ENCODE assay signal across 23 cellular contexts in genomic region chr14:73392329-73393257, GRCh38.
DNase-seq lines count a peak whose midpoint lies in the region; ATAC-seq, FAIRE-seq and TF ChIP-seq lines count a peak whose summit lies in the region.
"Had no signal": no experiment of that assay in that cellular context is flagged by ENCODE, and none has a peak within 500 bp of the region (broad histone marks: within the 10 kb centered on the region; RNA-seq: fewer than 3 reads in every experiment).

No MANE protein-coding gene starts in this region.

- no peak overlapping the region for H3K4me3 Mint-ChIP-seq in activated naive CD4-positive, alpha-beta T cell treated with anti-CD3 and anti-CD28 coated beads for 36 hours
- H3K4me3 Mint-ChIP-seq: activated naive CD8-positive, alpha-beta T cell treated with anti-CD3 and anti-CD28 coated beads, Interleukin-2, amount 10 ng/mL, durations not matched to agents 7 days and 5 days had no signal

- FAIRE-seq in small intestine (lab: Jason Lieb, UNC) = no peak
- FAIRE-seq: D721Med, H1, RCC 7860 had no signal

- peak overlapping the region; percentile 25 for H3K27ac Mint-ChIP-seq in activated naive CD4-positive, alpha-beta T cell treated with anti-CD3 and anti-CD28 coated beads for 36 hours
- H3K27ac Mint-ChIP-seq: activated naive CD8-positive, alpha-beta T cell treated with anti-CD3 and anti-CD28 coated beads, Interleukin-2, amount 10 ng/mL, durations not matched to agents 7 days and 5 days had no signal

- 58 to 65% (median 63%) methylated on average over 4 of the region's 4 CpGs for WGBS in small intestine, 3 donors

- H3K4me3 ChIP-seq in GM12865 (ENCODE audit: low read depth, low read length) (no peak overlapping the region), small intestine (ENCODE audit: low read depth in 1 of 2, low read length in 2 of 2) (no peak overlapping the region)
- H3K4me3 ChIP-seq: lower lobe of right lung, mucosa of descending colon had no signal

- no peaks in the 10 kb centered on the region for H3K27me3 Mint-ChIP-seq in activated naive CD4-positive, alpha-beta T cell treated with anti-CD3 and anti-CD28 coated beads for 36 hours (ENCODE audit: low read depth)
- H3K27me3 Mint-ChIP-seq: activated naive CD8-positive, alpha-beta T cell treated with anti-CD3 and anti-CD28 coated beads, Interleukin-2, amount 10 ng/mL, durations not matched to agents 7 days and 5 days had no signal

- CTCF ChIA-PET in activated naive CD4-positive, alpha-beta T cell treated with anti-CD3 and anti-CD28 coated beads for 36 hours (lab: Charles Lee) = no interaction called here

- DNase-seq in activated naive CD4-positive, alpha-beta T cell treated with anti-CD3 and anti-CD28 coated beads for 36 hours = peak; percentile 45
- no peak for DNase-seq in activated naive CD4-positive, alpha-beta T cell treated with Interleukin-2 at 50 U/mL for 16 hours
- DNase-seq in GM12865 (ENCODE audit: low read depth) = peak; percentile 33
- peak; percentile 12 for DNase-seq in small intestine
- DNase-seq in NCI-H446 (lab: John Stamatoyannopoulos, UW) = no peak
- no peak for DNase-seq in NCI-H187 treated with DMSO at 0.1 percent for 48 hours (lab: John Stamatoyannopoulos, UW)
- DNase-seq: activated CD4-positive, alpha-beta T cell treated with anti-CD3 and anti-CD28 coated beads for 48 hours; activated naive CD8-positive, alpha-beta T cell treated with anti-CD3 and anti-CD28 coated beads, Interleukin-2, amount 10 ng/mL, durations not matched to agents 7 days and 5 days; cerebellar nuclear complex; glutamatergic neuron; KG1; lower lobe of right lung; mucosa of descending colon; NCI-H1417 treated with DMSO at 0.1 percent for 48 hours; NCI-H446 treated with DMSO at 0.1 percent for 48 hours; right cardiac atrium; stimulated activated CD4-positive, alpha-beta T cell treated with anti-CD3 and anti-CD28 coated beads, Interleukin-12 subunit alpha, Interleukin-12 subunit beta, amount 100 ng/mL, for 4 hours; trophoblast cell had no signal

- peak; percentile 57 for ATAC-seq in HG02610 (IDR thresholded peaks at IDR 0.05; ENCODE audit: unreplicated experiment)
- ATAC-seq: mucosa of descending colon, right cardiac atrium had no signal

- no peaks in the 10 kb centered on the region for H3K9me3 Mint-ChIP-seq in activated naive CD4-positive, alpha-beta T cell treated with anti-CD3 and anti-CD28 coated beads for 36 hours
- H3K9me3 Mint-ChIP-seq: activated naive CD8-positive, alpha-beta T cell treated with anti-CD3 and anti-CD28 coated beads, Interleukin-2, amount 10 ng/mL, durations not matched to agents 7 days and 5 days had no signal

- H3K4me1 ChIP-seq in small intestine (ENCODE audit: control insufficient read depth in 2 of 2, insufficient read depth in 1 of 2, low read depth in 1 of 2, low read length in 1 of 2) = peaks cover 0 to 2% of the 10 kb centered on the region in 2 donors
- H3K4me1 ChIP-seq: parathyroid adenoma had no signal

- peaks cover 15% of the 10 kb centered on the region for H3K4me1 Mint-ChIP-seq in activated naive CD4-positive, alpha-beta T cell treated with anti-CD3 and anti-CD28 coated beads for 36 hours (ENCODE audit: low read depth)
- H3K4me1 Mint-ChIP-seq: activated naive CD8-positive, alpha-beta T cell treated with anti-CD3 and anti-CD28 coated beads, Interleukin-2, amount 10 ng/mL, durations not matched to agents 7 days and 5 days had no signal

- H3K36me3 Mint-ChIP-seq in activated naive CD4-positive, alpha-beta T cell treated with anti-CD3 and anti-CD28 coated beads for 36 hours (ENCODE audit: low read depth) = peaks cover 2% of the 10 kb centered on the region

- intact Hi-C loops in activated naive CD4-positive, alpha-beta T cell treated with anti-CD3 and anti-CD28 coated beads for 36 hours (cut with micrococcal nuclease) = loop anchor here (5.0 kb wide), 1 partner anchor 65 kb away; the partner anchor contains the start of gene NUMB

- H3K36me3 ChIP-seq in small intestine (ENCODE audit: control insufficient read depth in 2 of 2, insufficient read depth in 2 of 2, low read length in 2 of 2) = no peaks in the 10 kb centered on the region

- no peak overlapping the region for H3K27ac ChIP-seq in small intestine (ENCODE audit: low read depth in 1 of 2, low read length in 1 of 2)
- H3K27ac ChIP-seq: lower lobe of right lung, parathyroid adenoma had no signal

- H3K27me3 ChIP-seq in small intestine (ENCODE audit: control insufficient read depth in 2 of 2, insufficient read depth in 2 of 2, low read length in 2 of 2) = no peaks in the 10 kb centered on the region

- no peaks in the 10 kb centered on the region for H3K9me3 ChIP-seq in small intestine (ENCODE audit: control insufficient read depth, low read depth)
- H3K9me3 ChIP-seq: lower lobe of right lung, mucosa of descending colon had no signal

- no peak for TF ChIP-seq CTCF in GM12865 (IDR thresholded peaks at IDR 0.05; ENCODE audit: insufficient read depth, low read depth, low read length, missing control alignments)

Comparison
In these comparisons a context has a peak if more than half of its experiments do, and no peak if none do; other contexts are left out.
1. DNase-seq: peak in activated naive CD4-positive, alpha-beta T cell treated with anti-CD3 and anti-CD28 coated beads for 36 hours (single experiment), GM12865 (single experiment) and small intestine (single experiment); none in activated naive CD4-positive, alpha-beta T cell treated with Interleukin-2 at 50 U/mL for 16 hours (single experiment), NCI-H446 (0 of 2) and NCI-H187 treated with DMSO at 0.1 percent for 48 hours (single experiment).